In the genomic region with DNA sequence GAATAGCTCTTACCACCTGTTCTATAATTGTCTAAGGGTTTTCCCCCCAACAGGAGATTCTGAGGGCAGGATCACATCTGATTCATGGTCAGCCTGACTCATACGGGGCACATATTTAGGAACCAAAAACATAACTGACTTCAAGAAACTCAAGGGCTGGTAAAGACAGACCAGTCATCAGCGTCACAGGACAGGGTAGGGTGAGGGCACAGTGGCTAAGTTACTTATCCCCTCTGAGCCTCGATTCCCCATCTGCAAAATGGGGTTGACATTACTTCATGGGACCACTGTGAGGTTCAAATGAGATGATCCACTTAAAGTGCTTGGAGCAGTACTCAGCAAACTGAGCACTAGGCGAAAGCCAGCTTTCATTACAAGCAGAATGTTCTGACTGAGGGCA, we compare ENCODE assay signal across 8 cellular contexts. TPM values are rescaled to one million over a fixed set of nuclear protein-coding genes. Genes with fewer than 3 reads are reported as not detected.
A peak's percentile ranks its signal among the peaks of the same experiment; 100 is the strongest.
DNase-seq lines count a peak whose midpoint lies in the region; ATAC-seq and TF ChIP-seq lines count a peak whose summit lies in the region.

No MANE protein-coding gene starts in this region.

- TF ChIP-seq CTCF in BJ (IDR thresholded peaks at IDR 0.05; ENCODE audit: insufficient read depth, low read depth, low read length) (no peak), OCI-LY1 (IDR thresholded peaks at IDR 0.05; ENCODE audit: low read length) (no peak)

- no peaks in the 10 kb centered on the region for H3K79me2 ChIP-seq in OCI-LY1 (ENCODE audit: insufficient read depth, low read length)

- no peaks in the 10 kb centered on the region for H3K9me3 ChIP-seq in OCI-LY1 (ENCODE audit: low read length)

- H3F3A ChIP-seq in OCI-LY1 (ENCODE audit: insufficient read depth, low read length): no peaks in the 10 kb centered on the region

- H4K20me1 ChIP-seq in OCI-LY1 (ENCODE audit: insufficient read depth, low read length): no peaks in the 10 kb centered on the region

- H3K27me3 ChIP-seq in BJ (ENCODE audit: control insufficient read depth, insufficient read depth, low read length) (no peaks in the 10 kb centered on the region), OCI-LY1 (ENCODE audit: insufficient read depth, low read length) (no peaks in the 10 kb centered on the region)

- peak overlapping the region; percentile 84 for H3K4me3 ChIP-seq in BJ (ENCODE audit: low read depth, low read length)
- peak overlapping the region; percentile 69 for H3K4me3 ChIP-seq in OCI-LY1 (ENCODE audit: low read depth, low read length, poor library complexity, severe bottlenecking)

- peaks cover 19% of the 10 kb centered on the region for H3K4me1 ChIP-seq in OCI-LY1 (ENCODE audit: insufficient read depth, low read length, severe bottlenecking)

- no peak overlapping the region for H3K27ac ChIP-seq in OCI-LY1 (ENCODE audit: low read depth, low read length, poor library complexity, severe bottlenecking)

- H3K9me2 ChIP-seq in OCI-LY1 (ENCODE audit: low read depth, low read length): no peaks in the 10 kb centered on the region

- peak overlapping the region; percentile 97 for H3K4me2 ChIP-seq in OCI-LY1 (ENCODE audit: low read length)

- H3K9ac ChIP-seq in OCI-LY1 (ENCODE audit: low read length): peak overlapping the region; percentile 72

- H2AFZ ChIP-seq in OCI-LY1 (ENCODE audit: low read length): no peak overlapping the region

- DNase-seq in BJ (ENCODE audit: low read depth) (peak; percentile 3), amniotic epithelial cell (ENCODE audit: low read depth) (peak; percentile 18), iris pigment epithelial cell (ENCODE audit: low read depth) (peak; percentile 48), UCSD-AML1 (lab: John Stamatoyannopoulos, UW; ENCODE audit: unreplicated experiment) (no peak), iPS-NIHi11 (ENCODE audit: low spot score) (no peak)
- DNase-seq in stimulated activated CD4-positive, alpha-beta T cell treated with anti-CD3 and anti-CD28 coated beads, Interleukin-4, amount 100 ng/mL, for 4 hours: peak; percentile 33 to 57

- POLR2A ChIA-PET in BJ (lab: Charles Lee): no interaction called here

- peak; percentile 19 for ATAC-seq in GM21515 (IDR thresholded peaks at IDR 0.05; ENCODE audit: unreplicated experiment)

- H3K36me3 ChIP-seq in BJ (ENCODE audit: control insufficient read depth, insufficient read depth, low read length): no peaks in the 10 kb centered on the region
- H3K36me3 ChIP-seq in OCI-LY1 (ENCODE audit: insufficient read depth, low read length): 0 out of 2 replicates have a peak, but pooled peaks cover 4% of the 10 kb centered on the region

- CTCF ChIA-PET in BJ (lab: Yijun Ruan, JAX): interaction anchor here (1.4 kb wide), 1 partner anchor 74 kb away, joined by 3 read pairs; no protein-coding TSS in a partner anchor

RNA-seq across cellular contexts. Expression of a gene that starts 0.6 kb away (rescaled TPM):
- 46.0 and 49.1 TPM in 2 replicates for polyA plus RNA-seq in BJ (2011; rRNA removed)
- polyA minus RNA-seq in BJ (2011; rRNA and poly(A)+ RNA removed): 27.9 and 41.5 TPM in 2 replicates

RNA-seq across cellular contexts. Expression of a gene that starts 0.7 kb away (rescaled TPM):
- polyA plus RNA-seq in BJ (2011; rRNA removed): 10.1 and 11.7 TPM in 2 replicates
- 20.0 and 24.1 TPM in 2 replicates for polyA minus RNA-seq in BJ (2011; rRNA and poly(A)+ RNA removed)

RNA-seq across cellular contexts. Expression of a gene that starts 42.5 kb away (rescaled TPM):
- 8.3 and 9.0 TPM in 2 replicates for polyA plus RNA-seq in BJ (2011; rRNA removed)
- 5.7 and 8.3 TPM in 2 replicates for polyA minus RNA-seq in BJ (2011; rRNA and poly(A)+ RNA removed)

RNA-seq across cellular contexts. Expression of a gene that starts 57.1 kb away (rescaled TPM):
- 20.5 and 26.0 TPM in 2 replicates for polyA plus RNA-seq in BJ (2011; rRNA removed)
- 15.9 and 23.4 TPM in 2 replicates for polyA minus RNA-seq in BJ (2011; rRNA and poly(A)+ RNA removed)

Comparison
In these comparisons a context has a peak if more than half of its experiments do, and no peak if none do; other contexts are left out.
1. DNase-seq: peak in BJ (single experiment), amniotic epithelial cell (single experiment), iris pigment epithelial cell (single experiment) and stimulated activated CD4-positive, alpha-beta T cell treated with anti-CD3 and anti-CD28 coated beads, Interleukin-4, amount 100 ng/mL, for 4 hours (2 of 2); none in UCSD-AML1 (single experiment) and iPS-NIHi11 (single experiment).